Comparison of ENCODE assay signal across 16 cellular contexts in genomic region chr5:124410539-124410938, GRCh38.
DNase-seq lines count a peak whose midpoint lies in the region; ATAC-seq, FAIRE-seq and TF ChIP-seq lines count a peak whose summit lies in the region.
"Had no signal": no experiment of that assay in that cellular context is flagged by ENCODE, and none has a peak within 500 bp of the region (broad histone marks: within the 10 kb centered on the region; RNA-seq: fewer than 3 reads in every experiment).

No MANE protein-coding gene starts in this region.

- no peak for FAIRE-seq in RCC 7860 (lab: Jason Lieb, UNC)

- peak overlapping the region; percentile 50 for H3K4me2 ChIP-seq in OCI-LY3 (ENCODE audit: low read length)
- no peak overlapping the region for H3K4me2 ChIP-seq in neuronal stem cell (ENCODE audit: insufficient read depth, low read length, poor library complexity, severe bottlenecking)

- H2BK5ac ChIP-seq in neuronal stem cell (ENCODE audit: low read length): no peak overlapping the region

- no peaks in the 10 kb centered on the region for H3K9me3 Mint-ChIP-seq in endodermal cell
- no peaks in the 10 kb centered on the region for H3K9me3 Mint-ChIP-seq in activated CD8-positive, alpha-beta T cell treated with anti-CD3 and anti-CD28 coated beads, Interleukin-2, amount 10 ng/mL, durations not matched to agents 7 days and 5 days (ENCODE audit: insufficient read depth)
- H3K9me3 Mint-ChIP-seq: activated naive CD8-positive, alpha-beta T cell treated with anti-CD3 and anti-CD28 coated beads, Interleukin-2, amount 10 ng/mL, durations not matched to agents 7 days and 5 days had no signal

- H3K79me2 ChIP-seq in OCI-LY3 (ENCODE audit: low read length): no peaks in the 10 kb centered on the region

- DNase-seq in endodermal cell (no peak), neuronal stem cell (ENCODE audit: low spot score) (no peak), RCC 7860 (ENCODE audit: low spot score) (no peak)
- DNase-seq in activated CD8-positive, alpha-beta T cell treated with anti-CD3 and anti-CD28 coated beads, Interleukin-2, amount 10 ng/mL, durations not matched to agents 7 days and 5 days: no peak
- DNase-seq: activated CD4-positive, alpha-beta T cell treated with anti-CD3 and anti-CD28 coated beads for 48 hours; activated naive CD8-positive, alpha-beta T cell treated with anti-CD3 and anti-CD28 coated beads, Interleukin-2, amount 10 ng/mL, durations not matched to agents 7 days and 5 days; effector CD4-positive, alpha-beta T cell; NCI-H2081 treated with DMSO at 0.1 percent for 48 hours had no signal

- H3K79me1 ChIP-seq in neuronal stem cell (ENCODE audit: low read depth, low read length): no peaks in the 10 kb centered on the region

- H3K14ac ChIP-seq in neuronal stem cell (ENCODE audit: low read length): no peak overlapping the region

- H3K27ac Mint-ChIP-seq in endodermal cell: no peak overlapping the region
- no peak overlapping the region for H3K27ac Mint-ChIP-seq in activated CD8-positive, alpha-beta T cell treated with anti-CD3 and anti-CD28 coated beads, Interleukin-2, amount 10 ng/mL, durations not matched to agents 7 days and 5 days
- H3K27ac Mint-ChIP-seq: activated naive CD8-positive, alpha-beta T cell treated with anti-CD3 and anti-CD28 coated beads, Interleukin-2, amount 10 ng/mL, durations not matched to agents 7 days and 5 days; CD14-positive monocyte had no signal

- no peaks in the 10 kb centered on the region for H4K20me1 ChIP-seq in OCI-LY3 (ENCODE audit: insufficient read depth, low read length)

- H3K36me3 Mint-ChIP-seq in endodermal cell (ENCODE audit: low read depth): peaks cover 2% of the 10 kb centered on the region
- H3K36me3 Mint-ChIP-seq in activated CD8-positive, alpha-beta T cell treated with anti-CD3 and anti-CD28 coated beads, Interleukin-2, amount 10 ng/mL, durations not matched to agents 7 days and 5 days (ENCODE audit: low read depth): no peaks in the 10 kb centered on the region
- H3K36me3 Mint-ChIP-seq: activated naive CD8-positive, alpha-beta T cell treated with anti-CD3 and anti-CD28 coated beads, Interleukin-2, amount 10 ng/mL, durations not matched to agents 7 days and 5 days; CD14-positive monocyte had no signal

- ATAC-seq in GM18520 (IDR thresholded peaks at IDR 0.05; ENCODE audit: unreplicated experiment) (peak; percentile 78), GM21515 (IDR thresholded peaks at IDR 0.05; ENCODE audit: unreplicated experiment) (peak; percentile 96), HG03064 (IDR thresholded peaks at IDR 0.05; ENCODE audit: low read depth, unreplicated experiment) (peak; percentile 96)
- no peak for ATAC-seq in activated CD8-positive, alpha-beta T cell treated with anti-CD3 and anti-CD28 coated beads, Interleukin-2, amount 10 ng/mL, durations not matched to agents 7 days and 5 days

- H4K91ac ChIP-seq in neuronal stem cell (ENCODE audit: low read depth, low read length, poor library complexity): no peak overlapping the region

- CTCF ChIA-PET in activated CD8-positive, alpha-beta T cell treated with anti-CD3 and anti-CD28 coated beads, Interleukin-2, amount 10 ng/mL, durations not matched to agents 7 days and 5 days (lab: Charles Lee): no interaction called here

- no peaks in the 10 kb centered on the region for H3K27me3 Mint-ChIP-seq in endodermal cell (ENCODE audit: insufficient read depth)
- H3K27me3 Mint-ChIP-seq in activated CD8-positive, alpha-beta T cell treated with anti-CD3 and anti-CD28 coated beads, Interleukin-2, amount 10 ng/mL, durations not matched to agents 7 days and 5 days (ENCODE audit: low read depth): no peaks in the 10 kb centered on the region
- H3K27me3 Mint-ChIP-seq: activated naive CD8-positive, alpha-beta T cell treated with anti-CD3 and anti-CD28 coated beads, Interleukin-2, amount 10 ng/mL, durations not matched to agents 7 days and 5 days had no signal

- H3K27ac ChIP-seq in OCI-LY3 (ENCODE audit: low read length) (no peak overlapping the region; the same call in 1 of the 2 replicates), endodermal cell (ENCODE audit: low read depth, low read length) (no peak overlapping the region), neuronal stem cell (replicated peaks; ENCODE audit: low read length) (no peak overlapping the region)
- H3K27ac ChIP-seq: prostate gland, thoracic aorta had no signal

- no peak overlapping the region for H2BK12ac ChIP-seq in neuronal stem cell (ENCODE audit: low read length)

- no peak overlapping the region for H3K18ac ChIP-seq in neuronal stem cell (ENCODE audit: low read length)

- no peak overlapping the region for H2AK5ac ChIP-seq in neuronal stem cell (ENCODE audit: low read depth, low read length)

- no peak overlapping the region for H2AFZ ChIP-seq in OCI-LY3 (ENCODE audit: low read depth, low read length)
- no peak overlapping the region for H2AFZ ChIP-seq in neuronal stem cell (ENCODE audit: low read length)

- H3K36me3 ChIP-seq in OCI-LY3 (replicated peaks; ENCODE audit: low read depth, low read length) (no peaks in the 10 kb centered on the region), endodermal cell (ENCODE audit: control insufficient read depth, insufficient read depth, low read length) (no peaks in the 10 kb centered on the region), neuronal stem cell (replicated peaks in 1 of 2; ENCODE audit: control insufficient read depth in 2 of 2, insufficient read depth in 2 of 2, low read length in 2 of 2) (no peaks in the 10 kb centered on the region)
- H3K36me3 ChIP-seq: prostate gland, thoracic aorta had no signal

- H3K27me3 ChIP-seq in OCI-LY3 (ENCODE audit: low read depth, low read length) (no peaks in the 10 kb centered on the region), endodermal cell (ENCODE audit: control insufficient read depth, insufficient read depth, low read length, poor library complexity, severe bottlenecking) (no peaks in the 10 kb centered on the region), neuronal stem cell (ENCODE audit: control insufficient read depth in 3 of 3, insufficient read depth in 3 of 3, low read depth in 1 of 3, low read length in 3 of 3) (no peaks in the 10 kb centered on the region)

- TF ChIP-seq CTCF in OCI-LY3 (IDR thresholded peaks at IDR 0.05; ENCODE audit: low read depth, low read length) (no peak), endodermal cell (conservative IDR thresholded peaks at IDR 0.05) (no peak)

- H3K4ac ChIP-seq in neuronal stem cell (ENCODE audit: low read length): no peak overlapping the region

- H3K4me1 ChIP-seq in OCI-LY3 (ENCODE audit: low read length): peaks cover 20% of the 10 kb centered on the region
- peaks cover 3% of the 10 kb centered on the region for H3K4me1 ChIP-seq in endodermal cell (ENCODE audit: control insufficient read depth, insufficient read depth, low read length)
- peaks cover 7 to 13% of the 10 kb centered on the region in 2 donors for H3K4me1 ChIP-seq in neuronal stem cell (ENCODE audit: control insufficient read depth in 2 of 2, insufficient read depth in 1 of 2, low read depth in 1 of 2, low read length in 2 of 2)
- H3K4me1 ChIP-seq: prostate gland had no signal

- H3K9ac ChIP-seq in OCI-LY3 (ENCODE audit: low read length) (no peak overlapping the region), endodermal cell (ENCODE audit: extremely low read depth, low read length, poor library complexity, severe bottlenecking) (no peak overlapping the region), neuronal stem cell (ENCODE audit: low read depth, low read length, poor library complexity) (no peak overlapping the region)

- H3K9me3 ChIP-seq in OCI-LY3 (ENCODE audit: insufficient read depth, low read length) (no peaks in the 10 kb centered on the region), endodermal cell (ENCODE audit: control insufficient read depth, low read length) (peaks cover 12% of the 10 kb centered on the region), neuronal stem cell (replicated peaks in 1 of 2; ENCODE audit: control insufficient read depth in 2 of 2, insufficient read depth in 1 of 2, low read depth in 1 of 2, low read length in 2 of 2) (peaks cover 2 to 3% of the 10 kb centered on the region in 2 donors)
- H3K9me3 ChIP-seq: prostate gland, thoracic aorta had no signal

- peak overlapping the region; percentile 30; the same call in 1 of the 2 replicates for H3K4me3 ChIP-seq in OCI-LY3 (ENCODE audit: low read length)
- no peak overlapping the region for H3K4me3 ChIP-seq in endodermal cell (ENCODE audit: low read length)
- H3K4me3 ChIP-seq in neuronal stem cell (ENCODE audit: low read length in 2 of 2): no peak overlapping the region
- H3K4me3 ChIP-seq: lung, prostate gland, thoracic aorta had no signal

- POLR2A ChIA-PET in activated CD8-positive, alpha-beta T cell treated with anti-CD3 and anti-CD28 coated beads, Interleukin-2, amount 10 ng/mL, durations not matched to agents 7 days and 5 days (lab: Charles Lee): no interaction called here

- no peak overlapping the region for H2BK15ac ChIP-seq in neuronal stem cell (ENCODE audit: low read length)

- no peak overlapping the region for H3K4me3 Mint-ChIP-seq in endodermal cell
- H3K4me3 Mint-ChIP-seq in activated CD8-positive, alpha-beta T cell treated with anti-CD3 and anti-CD28 coated beads, Interleukin-2, amount 10 ng/mL, durations not matched to agents 7 days and 5 days: no peak overlapping the region
- H3K4me3 Mint-ChIP-seq: activated naive CD8-positive, alpha-beta T cell treated with anti-CD3 and anti-CD28 coated beads, Interleukin-2, amount 10 ng/mL, durations not matched to agents 7 days and 5 days; CD14-positive monocyte had no signal

- no peak overlapping the region for H4K8ac ChIP-seq in neuronal stem cell (ENCODE audit: low read depth, low read length)

- H3K4me1 Mint-ChIP-seq in endodermal cell: peaks cover 9% of the 10 kb centered on the region
- no peaks in the 10 kb centered on the region for H3K4me1 Mint-ChIP-seq in activated CD8-positive, alpha-beta T cell treated with anti-CD3 and anti-CD28 coated beads, Interleukin-2, amount 10 ng/mL, durations not matched to agents 7 days and 5 days (ENCODE audit: low read depth)
- H3K4me1 Mint-ChIP-seq: activated naive CD8-positive, alpha-beta T cell treated with anti-CD3 and anti-CD28 coated beads, Interleukin-2, amount 10 ng/mL, durations not matched to agents 7 days and 5 days; CD14-positive monocyte had no signal

- no peak overlapping the region for H2BK120ac ChIP-seq in neuronal stem cell (ENCODE audit: low read depth, low read length)

- H3K23ac ChIP-seq in neuronal stem cell (ENCODE audit: low read depth, low read length, poor library complexity): no peak overlapping the region
